Comparison of ENCODE assay signal across 2 cellular contexts in genomic region chr11:8766993-8767374, GRCh38.
TF ChIP-seq lines count a peak whose summit lies in the region.

No MANE protein-coding gene starts in this region.

TF ChIP-seq in liver, 16 proteins besides CTCF, POLR2A, EP300 and RAD21 (continued from another document):
- no peak for TF ChIP-seq ZBTB33 (IDR thresholded peaks at IDR 0.05)
- TF ChIP-seq SP1 (IDR thresholded peaks at IDR 0.05): no peak
- TF ChIP-seq, protein P1, sequence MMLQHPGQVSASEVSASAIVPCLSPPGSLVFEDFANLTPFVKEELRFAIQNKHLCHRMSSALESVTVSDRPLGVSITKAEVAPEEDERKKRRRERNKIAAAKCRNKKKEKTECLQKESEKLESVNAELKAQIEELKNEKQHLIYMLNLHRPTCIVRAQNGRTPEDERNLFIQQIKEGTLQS (IDR thresholded peaks at IDR 0.05): no peak
- TF ChIP-seq, protein P2, sequence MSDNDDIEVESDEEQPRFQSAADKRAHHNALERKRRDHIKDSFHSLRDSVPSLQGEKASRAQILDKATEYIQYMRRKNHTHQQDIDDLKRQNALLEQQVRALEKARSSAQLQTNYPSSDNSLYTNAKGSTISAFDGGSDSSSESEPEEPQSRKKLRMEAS (IDR thresholded peaks at IDR 0.05): no peak
- no peak for TF ChIP-seq FOXA2 (IDR thresholded peaks at IDR 0.05)
- TF ChIP-seq GABPA (IDR thresholded peaks at IDR 0.05 in 1 of 2, conservative IDR thresholded peaks at IDR 0.05 in 1 of 2): peak in 1 of 2 donors; percentile 18
- TF ChIP-seq TAF1 (conservative IDR thresholded peaks at IDR 0.05): no peak
- no peak for TF ChIP-seq NR2F2 (IDR thresholded peaks at IDR 0.05)
- TF ChIP-seq YY1 (IDR thresholded peaks at IDR 0.05): no peak
- TF ChIP-seq FOXA1 (IDR thresholded peaks at IDR 0.05): no peak
- TF ChIP-seq REST (IDR thresholded peaks at IDR 0.05): no peak

TF ChIP-seq in HepG2, 621 proteins besides CTCF, POLR2A, EP300 and RAD21 (continued from another document):
- TF ChIP-seq, protein P3, sequence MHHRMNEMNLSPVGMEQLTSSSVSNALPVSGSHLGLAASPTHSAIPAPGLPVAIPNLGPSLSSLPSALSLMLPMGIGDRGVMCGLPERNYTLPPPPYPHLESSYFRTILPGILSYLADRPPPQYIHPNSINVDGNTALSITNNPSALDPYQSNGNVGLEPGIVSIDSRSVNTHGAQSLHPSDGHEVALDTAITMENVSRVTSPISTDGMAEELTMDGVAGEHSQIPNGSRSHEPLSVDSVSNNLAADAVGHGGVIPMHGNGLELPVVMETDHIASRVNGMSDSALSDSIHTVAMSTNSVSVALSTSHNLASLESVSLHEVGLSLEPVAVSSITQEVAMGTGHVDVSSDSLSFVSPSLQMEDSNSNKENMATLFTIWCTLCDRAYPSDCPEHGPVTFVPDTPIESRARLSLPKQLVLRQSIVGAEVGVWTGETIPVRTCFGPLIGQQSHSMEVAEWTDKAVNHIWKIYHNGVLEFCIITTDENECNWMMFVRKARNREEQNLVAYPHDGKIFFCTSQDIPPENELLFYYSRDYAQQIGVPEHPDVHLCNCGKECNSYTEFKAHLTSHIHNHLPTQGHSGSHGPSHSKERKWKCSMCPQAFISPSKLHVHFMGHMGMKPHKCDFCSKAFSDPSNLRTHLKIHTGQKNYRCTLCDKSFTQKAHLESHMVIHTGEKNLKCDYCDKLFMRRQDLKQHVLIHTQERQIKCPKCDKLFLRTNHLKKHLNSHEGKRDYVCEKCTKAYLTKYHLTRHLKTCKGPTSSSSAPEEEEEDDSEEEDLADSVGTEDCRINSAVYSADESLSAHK (CRISPR knock-in tag; IDR thresholded peaks at IDR 0.05; ENCODE audit: borderline replicate concordance): no peak
- TF ChIP-seq HMGXB3 (CRISPR knock-in tag; IDR thresholded peaks at IDR 0.05; ENCODE audit: borderline replicate concordance) (no peak), KDM5A (IDR thresholded peaks at IDR 0.05; ENCODE audit: borderline replicate concordance, low read length) (no peak), BCL6 (CRISPR knock-in tag; IDR thresholded peaks at IDR 0.05) (no peak), SKIL (CRISPR knock-in tag; IDR thresholded peaks at IDR 0.05; ENCODE audit: borderline replicate concordance) (no peak), ZBTB25 (CRISPR knock-in tag; IDR thresholded peaks at IDR 0.05) (no peak), PBX2 (CRISPR knock-in tag; IDR thresholded peaks at IDR 0.05) (no peak), SP4 (CRISPR knock-in tag; IDR thresholded peaks at IDR 0.05) (no peak)
- TF ChIP-seq, protein P4, sequence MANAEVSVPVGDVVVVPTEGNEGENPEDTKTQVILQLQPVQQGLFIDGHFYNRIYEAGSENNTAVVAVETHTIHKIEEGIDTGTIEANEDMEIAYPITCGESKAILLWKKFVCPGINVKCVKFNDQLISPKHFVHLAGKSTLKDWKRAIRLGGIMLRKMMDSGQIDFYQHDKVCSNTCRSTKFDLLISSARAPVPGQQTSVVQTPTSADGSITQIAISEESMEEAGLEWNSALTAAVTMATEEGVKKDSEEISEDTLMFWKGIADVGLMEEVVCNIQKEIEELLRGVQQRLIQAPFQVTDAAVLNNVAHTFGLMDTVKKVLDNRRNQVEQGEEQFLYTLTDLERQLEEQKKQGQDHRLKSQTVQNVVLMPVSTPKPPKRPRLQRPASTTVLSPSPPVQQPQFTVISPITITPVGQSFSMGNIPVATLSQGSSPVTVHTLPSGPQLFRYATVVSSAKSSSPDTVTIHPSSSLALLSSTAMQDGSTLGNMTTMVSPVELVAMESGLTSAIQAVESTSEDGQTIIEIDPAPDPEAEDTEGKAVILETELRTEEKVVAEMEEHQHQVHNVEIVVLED (CRISPR knock-in tag; IDR thresholded peaks at IDR 0.05; ENCODE audit: borderline replicate concordance): no peak
